ENCODE assay signal across 31 cellular contexts in genomic region chr10:72660220-72660619, GRCh38.
"Had no signal": no experiment of that assay in that cellular context is flagged by ENCODE, and none has a peak within 500 bp of the region (broad histone marks: within the 10 kb centered on the region; RNA-seq: fewer than 3 reads in every experiment).

No MANE protein-coding gene starts in this region.

- DNase-seq: activated B cell treated with CpG ODN at 0.5 μM for 24 hours; activated CD4-positive, alpha-beta memory T cell treated with anti-CD3 and anti-CD28 coated beads for 36 hours; activated CD4-positive, alpha-beta T cell treated with anti-CD3 and anti-CD28 coated beads for 4 hours; activated CD4-positive, alpha-beta T cell treated with anti-CD3 and anti-CD28 coated beads, Interleukin-2, amount 50 U/mL, for 1 hour; activated CD4-positive, CD25-positive, alpha-beta regulatory T cell treated with anti-CD3 and anti-CD28 coated beads, Interleukin-2, amount 50 U/mL, for 72 hours; activated CD8-positive, alpha-beta memory T cell treated with anti-CD3 and anti-CD28 coated beads, Interleukin-2, amount 50 U/mL, for 4 hours; activated naive CD4-positive, alpha-beta T cell treated with anti-CD3 and anti-CD28 coated beads, Interleukin-2, amount 10 ng/mL, durations not matched to agents 7 days and 5 days; activated naive CD8-positive, alpha-beta T cell treated with anti-CD3 and anti-CD28 coated beads, Interleukin-2, amount 50 U/mL, for 24 hours; activated T-cell treated with anti-CD3 and anti-CD28 coated beads for 4 hours; activated T-cell treated with anti-CD3 and anti-CD28 coated beads, Interleukin-2, amount 50 U/mL, for 4 hours; anterior cingulate cortex; central memory CD4-positive, alpha-beta T cell; MM.1S; MV-4-11; NCI-H1092; NCI-H1436 treated with DMSO at 0.1 percent for 48 hours; NCI-H1694 treated with DMSO at 0.1 percent for 48 hours; NCI-H2029; NCI-H345; NCI-H524 treated with DMSO at 0.1 percent for 48 hours; Peyer's patch; Right ventricle myocardium superior; RPMI8226; SW 1271; T-helper 1 cell; T-helper 2 cell; T-helper 9 cell had no signal

- H3K27me3 ChIP-seq: Peyer's patch had no signal

- H3K9me3 Mint-ChIP-seq: activated B cell treated with CpG ODN at 0.5 μM for 24 hours; activated CD4-positive, alpha-beta memory T cell treated with anti-CD3 and anti-CD28 coated beads for 36 hours; activated naive CD4-positive, alpha-beta T cell treated with anti-CD3 and anti-CD28 coated beads, Interleukin-2, amount 10 ng/mL, durations not matched to agents 7 days and 5 days; activated naive CD8-positive, alpha-beta T cell treated with anti-CD3 and anti-CD28 coated beads, Interleukin-2, amount 50 U/mL, for 24 hours; activated T-cell treated with anti-CD3 and anti-CD28 coated beads, Interleukin-2, amount 50 U/mL, for 4 hours; activated T-helper 1 cell treated with anti-CD3 and anti-CD28 coated beads, Interleukin-12 subunit alpha, Interleukin-12 subunit beta, Interleukin-2, Interleukin-4 antibody, amounts not matched to agents 30 ng/mL and 10 ng/mL and 1 ng/mL, durations not matched to agents 14 hours and 24 hours and 36 hours; brain had no signal

- H3K36me3 Mint-ChIP-seq: activated CD4-positive, alpha-beta memory T cell treated with anti-CD3 and anti-CD28 coated beads for 36 hours; activated naive CD4-positive, alpha-beta T cell treated with anti-CD3 and anti-CD28 coated beads, Interleukin-2, amount 10 ng/mL, durations not matched to agents 7 days and 5 days; brain had no signal

- H3K36me3 ChIP-seq: Peyer's patch had no signal

- H3K27ac ChIP-seq: Peyer's patch, VCaP had no signal

- H3K27ac Mint-ChIP-seq: activated B cell treated with CpG ODN at 0.5 μM for 24 hours; activated CD4-positive, alpha-beta memory T cell treated with anti-CD3 and anti-CD28 coated beads for 36 hours; activated naive CD4-positive, alpha-beta T cell treated with anti-CD3 and anti-CD28 coated beads, Interleukin-2, amount 10 ng/mL, durations not matched to agents 7 days and 5 days; activated naive CD8-positive, alpha-beta T cell; activated naive CD8-positive, alpha-beta T cell treated with anti-CD3 and anti-CD28 coated beads, Interleukin-2, amount 50 U/mL, for 24 hours; activated T-helper 1 cell treated with anti-CD3 and anti-CD28 coated beads, Interleukin-12 subunit alpha, Interleukin-12 subunit beta, Interleukin-2, Interleukin-4 antibody, amounts not matched to agents 30 ng/mL and 10 ng/mL and 1 ng/mL, durations not matched to agents 14 hours and 24 hours and 36 hours; brain had no signal

- H3K4me3 Mint-ChIP-seq: activated B cell treated with CpG ODN at 0.5 μM for 24 hours; activated CD4-positive, alpha-beta memory T cell treated with anti-CD3 and anti-CD28 coated beads for 36 hours; activated naive CD4-positive, alpha-beta T cell treated with anti-CD3 and anti-CD28 coated beads, Interleukin-2, amount 10 ng/mL, durations not matched to agents 7 days and 5 days; activated naive CD8-positive, alpha-beta T cell; activated naive CD8-positive, alpha-beta T cell treated with anti-CD3 and anti-CD28 coated beads, Interleukin-2, amount 50 U/mL, for 24 hours; activated T-cell treated with anti-CD3 and anti-CD28 coated beads, Interleukin-2, amount 50 U/mL, for 4 hours; activated T-helper 1 cell treated with anti-CD3 and anti-CD28 coated beads, Interleukin-12 subunit alpha, Interleukin-12 subunit beta, Interleukin-2, Interleukin-4 antibody, amounts not matched to agents 30 ng/mL and 10 ng/mL and 1 ng/mL, durations not matched to agents 14 hours and 24 hours and 36 hours; brain had no signal

- H3K9me3 ChIP-seq: Peyer's patch had no signal

- ATAC-seq: activated naive CD8-positive, alpha-beta T cell treated with anti-CD3 and anti-CD28 coated beads, Interleukin-2, amount 50 U/mL, for 24 hours; activated T-cell treated with anti-CD3 and anti-CD28 coated beads, Interleukin-2, amount 50 U/mL, for 4 hours had no signal

- H3K4me1 ChIP-seq: Peyer's patch had no signal

- H3K4me1 Mint-ChIP-seq: activated B cell treated with CpG ODN at 0.5 μM for 24 hours; activated naive CD4-positive, alpha-beta T cell treated with anti-CD3 and anti-CD28 coated beads, Interleukin-2, amount 10 ng/mL, durations not matched to agents 7 days and 5 days; activated naive CD8-positive, alpha-beta T cell treated with anti-CD3 and anti-CD28 coated beads, Interleukin-2, amount 50 U/mL, for 24 hours; brain had no signal

- H3K27me3 Mint-ChIP-seq: activated CD4-positive, alpha-beta memory T cell treated with anti-CD3 and anti-CD28 coated beads for 36 hours; activated naive CD4-positive, alpha-beta T cell treated with anti-CD3 and anti-CD28 coated beads, Interleukin-2, amount 10 ng/mL, durations not matched to agents 7 days and 5 days; activated naive CD8-positive, alpha-beta T cell treated with anti-CD3 and anti-CD28 coated beads, Interleukin-2, amount 50 U/mL, for 24 hours had no signal

- H3K4me3 ChIP-seq: Peyer's patch had no signal
